8 cellular contexts compared by ENCODE assay signal in genomic region chr11:95154514-95154913, GRCh38.
DNase-seq lines count a peak whose midpoint lies in the region; ATAC-seq, FAIRE-seq and TF ChIP-seq lines count a peak whose summit lies in the region.

No MANE protein-coding gene starts in this region.

- H3K36me3 ChIP-seq in OCI-LY1 (ENCODE audit: insufficient read depth, low read length) = no peaks in the 10 kb centered on the region

- peaks cover 16% of the 10 kb centered on the region for H3K36me3 Mint-ChIP-seq in activated T-helper 2 cell treated with anti-CD3 and anti-CD28 coated beads, Interferon-gamma antibody, Interleukin-2, Interleukin-4, amounts not matched to agents 10 μg/mL and 5 μg/mL and 100 μg/mL, durations not matched to agents 14 hours and 24 hours and 36 hours (ENCODE audit: low read depth)

- H2AFZ ChIP-seq in OCI-LY1 (ENCODE audit: low read length) = no peak overlapping the region

- H3K27ac ChIP-seq in OCI-LY1 (ENCODE audit: low read depth, low read length, poor library complexity, severe bottlenecking) = no peak overlapping the region
- H3K27ac ChIP-seq in right cardiac atrium (ENCODE audit: low read length) = no peak overlapping the region

- H3K27me3 Mint-ChIP-seq in activated T-helper 2 cell treated with anti-CD3 and anti-CD28 coated beads, Interferon-gamma antibody, Interleukin-2, Interleukin-4, amounts not matched to agents 10 μg/mL and 5 μg/mL and 100 μg/mL, durations not matched to agents 14 hours and 24 hours and 36 hours (ENCODE audit: low read depth) = no peaks in the 10 kb centered on the region

- H3K4me2 ChIP-seq in OCI-LY1 (ENCODE audit: low read length) = no peak overlapping the region

- H3K9me3 ChIP-seq in OCI-LY1 (ENCODE audit: low read length) = no peaks in the 10 kb centered on the region
- no peaks in the 10 kb centered on the region for H3K9me3 ChIP-seq in right cardiac atrium (ENCODE audit: control insufficient read depth, low read length)

- H3K4me1 ChIP-seq in OCI-LY1 (ENCODE audit: insufficient read depth, low read length, severe bottlenecking) (peaks cover 28% of the 10 kb centered on the region), right cardiac atrium (ENCODE audit: control insufficient read depth, insufficient read depth, low read length) (peaks cover 2% of the 10 kb centered on the region)

- TF ChIP-seq CTCF in D721Med (IDR thresholded peaks at IDR 0.05; ENCODE audit: insufficient read depth, missing control alignments) (peak; percentile 81), OCI-LY1 (IDR thresholded peaks at IDR 0.05; ENCODE audit: low read length) (peak; percentile 56)

- H3F3A ChIP-seq in OCI-LY1 (ENCODE audit: insufficient read depth, low read length) = no peaks in the 10 kb centered on the region

- H4K20me1 ChIP-seq in OCI-LY1 (ENCODE audit: insufficient read depth, low read length) = no peaks in the 10 kb centered on the region

- H3K27me3 ChIP-seq in OCI-LY1 (ENCODE audit: insufficient read depth, low read length) (no peaks in the 10 kb centered on the region; the same call in 1 of the 2 replicates), right cardiac atrium (ENCODE audit: control insufficient read depth, insufficient read depth) (no peaks in the 10 kb centered on the region)

- no peak for FAIRE-seq in D721Med (lab: Jason Lieb, UNC)

- H3K9ac ChIP-seq in OCI-LY1 (ENCODE audit: low read length) = no peak overlapping the region

- intact Hi-C loops in activated T-helper 2 cell treated with anti-CD3 and anti-CD28 coated beads, Interferon-gamma antibody, Interleukin-2, Interleukin-4, amounts not matched to agents 10 μg/mL and 5 μg/mL and 100 μg/mL, durations not matched to agents 14 hours and 24 hours and 36 hours (cut with micrococcal nuclease) = loop anchor here (2.0 to 5.0 kb wide), 2 partner anchors 612 to 1272 kb away; partner anchors contain the start of gene FUT4
- intact Hi-C loops in right cardiac atrium (cut with DNase I) = loop anchor here (5.0 kb wide), 4 partner anchors 532 to 613 kb away; no protein-coding TSS in a partner anchor

- H3K4me3 ChIP-seq in OCI-LY1 (ENCODE audit: low read depth, low read length, poor library complexity, severe bottlenecking) (no peak overlapping the region), right cardiac atrium (ENCODE audit: low read length) (no peak overlapping the region)

- ATAC-seq in right cardiac atrium = no peak
- no peak for ATAC-seq in HG02623 (IDR thresholded peaks at IDR 0.05; ENCODE audit: unreplicated experiment)

- H3K9me2 ChIP-seq in OCI-LY1 (ENCODE audit: low read depth, low read length) = no peaks in the 10 kb centered on the region

- H3K9me3 Mint-ChIP-seq in activated T-helper 2 cell treated with anti-CD3 and anti-CD28 coated beads, Interferon-gamma antibody, Interleukin-2, Interleukin-4, amounts not matched to agents 10 μg/mL and 5 μg/mL and 100 μg/mL, durations not matched to agents 14 hours and 24 hours and 36 hours = no peaks in the 10 kb centered on the region

- H3K4me3 Mint-ChIP-seq in activated T-helper 2 cell treated with anti-CD3 and anti-CD28 coated beads, Interferon-gamma antibody, Interleukin-2, Interleukin-4, amounts not matched to agents 10 μg/mL and 5 μg/mL and 100 μg/mL, durations not matched to agents 14 hours and 24 hours and 36 hours (ENCODE audit: low read depth) = no peak overlapping the region

- H3K4me1 Mint-ChIP-seq in activated T-helper 2 cell treated with anti-CD3 and anti-CD28 coated beads, Interferon-gamma antibody, Interleukin-2, Interleukin-4, amounts not matched to agents 10 μg/mL and 5 μg/mL and 100 μg/mL, durations not matched to agents 14 hours and 24 hours and 36 hours (ENCODE audit: low read depth) = peaks cover 51% of the 10 kb centered on the region

- DNase-seq in D721Med (ENCODE audit: insufficient read length, low spot score) = peak; percentile 58
- DNase-seq in HPDE6-E6E7 (ENCODE audit: extremely low spot score) = peak; percentile 67
- DNase-seq in activated T-helper 2 cell treated with anti-CD3 and anti-CD28 coated beads, Interferon-gamma antibody, Interleukin-2, Interleukin-4, amounts not matched to agents 10 μg/mL and 5 μg/mL and 100 μg/mL, durations not matched to agents 14 hours and 24 hours and 36 hours (ENCODE audit: low spot score) = peak; percentile 54
- DNase-seq in right cardiac atrium = peak; percentile 28 to 56 (median 47)
- peak; percentile 35 to 46 for DNase-seq in stimulated activated CD4-positive, alpha-beta T cell treated with anti-CD3 and anti-CD28 coated beads, Interleukin-15, amount 100 ng/mL, for 48 hours (ENCODE audit: low read depth in 2 of 2)
- DNase-seq in Ammon's horn (ENCODE audit: low spot score) = no peak

- no peak overlapping the region for H3K27ac Mint-ChIP-seq in activated T-helper 2 cell treated with anti-CD3 and anti-CD28 coated beads, Interferon-gamma antibody, Interleukin-2, Interleukin-4, amounts not matched to agents 10 μg/mL and 5 μg/mL and 100 μg/mL, durations not matched to agents 14 hours and 24 hours and 36 hours

- H3K79me2 ChIP-seq in OCI-LY1 (ENCODE audit: insufficient read depth, low read length) = no peaks in the 10 kb centered on the region
